ENCODE assay signal across 1 cellular context in genomic region chr16:8675183-8676159, GRCh38.
TF ChIP-seq lines count a peak whose summit lies in the region.

No MANE protein-coding gene starts in this region.

TF ChIP-seq in HepG2, 621 proteins besides CTCF, POLR2A, EP300 and RAD21 (continued from another document and continues in another):
- peak; percentile 74 for TF ChIP-seq ZNF687 (CRISPR knock-in tag; IDR thresholded peaks at IDR 0.05)
- TF ChIP-seq DNMT1 (CRISPR knock-in tag; IDR thresholded peaks at IDR 0.05) = no peak
- TF ChIP-seq HOXA3 (CRISPR knock-in tag; IDR thresholded peaks at IDR 0.05) = no peak
- TF ChIP-seq ZNF839 (CRISPR knock-in tag; IDR thresholded peaks at IDR 0.05; ENCODE audit: borderline replicate concordance) = no peak
- TF ChIP-seq TGIF2 (CRISPR knock-in tag; IDR thresholded peaks at IDR 0.05) = peak; percentile 51; the same call in 1 of the 2 replicates
- no peak for TF ChIP-seq ZKSCAN5 (CRISPR knock-in tag; IDR thresholded peaks at IDR 0.05)
- 0 out of 2 replicates have a peak, but pooled peaks have one; percentile 31 for TF ChIP-seq SMAD1 (CRISPR knock-in tag; IDR thresholded peaks at IDR 0.05; ENCODE audit: borderline replicate concordance, low read depth)
- TF ChIP-seq ZNF737 (CRISPR knock-in tag; IDR thresholded peaks at IDR 0.05; ENCODE audit: borderline replicate concordance) = 0 out of 2 replicates have a peak, but pooled peaks have one; percentile 20
- TF ChIP-seq ZFY (CRISPR knock-in tag; IDR thresholded peaks at IDR 0.05) = 0 out of 2 replicates have a peak, but pooled peaks have one; percentile 3
- peak; percentile 57; the same call in 1 of the 2 replicates for TF ChIP-seq MAX (IDR thresholded peaks at IDR 0.05)
- no peak for TF ChIP-seq ZBTB33 (CRISPR knock-in tag; IDR thresholded peaks at IDR 0.05)
- TF ChIP-seq ZBTB43 (CRISPR knock-in tag; conservative IDR thresholded peaks at IDR 0.05) = peak; percentile 48; the same call in 1 of the 2 replicates
- peak; percentile 77; the same call in 1 of the 2 replicates for TF ChIP-seq SSRP1 (CRISPR knock-in tag; IDR thresholded peaks at IDR 0.05)
- TF ChIP-seq HBP1 (CRISPR knock-in tag; IDR thresholded peaks at IDR 0.05; ENCODE audit: low read depth) = no peak
- TF ChIP-seq KDM2A (CRISPR knock-in tag; IDR thresholded peaks at IDR 0.05; ENCODE audit: borderline replicate concordance, low read depth) = peak; percentile 41; the same call in 1 of the 2 replicates
- 0 out of 2 replicates have a peak, but pooled peaks have one; percentile 65 for TF ChIP-seq KLF13 (CRISPR knock-in tag; IDR thresholded peaks at IDR 0.05)
- peak; percentile 28; the same call in 1 of the 2 replicates for TF ChIP-seq SOX13 (IDR thresholded peaks at IDR 0.05)
- peak in 1 of 2 experiments; percentile 57; a peak in 1 of 4 replicates for TF ChIP-seq SOX13 (CRISPR knock-in tag; conservative IDR thresholded peaks at IDR 0.05 in 1 of 2, IDR thresholded peaks at IDR 0.05 in 1 of 2)
- 0 out of 2 replicates have a peak, but pooled peaks have one; percentile 9 for TF ChIP-seq KMT2B (CRISPR knock-in tag; IDR thresholded peaks at IDR 0.05)
- TF ChIP-seq HMG20A (CRISPR knock-in tag; IDR thresholded peaks at IDR 0.05; ENCODE audit: borderline replicate concordance) = peak; percentile 64; the same call in 1 of the 2 replicates
- TF ChIP-seq STAT6 (CRISPR knock-in tag; IDR thresholded peaks at IDR 0.05; ENCODE audit: borderline replicate concordance) = no peak
- TF ChIP-seq KLF16 (CRISPR knock-in tag; IDR thresholded peaks at IDR 0.05) = no peak
- 0 out of 2 replicates have a peak, but pooled peaks have one; percentile 29 for TF ChIP-seq NR2F2 (IDR thresholded peaks at IDR 0.05; ENCODE audit: borderline replicate concordance, low read depth)
- TF ChIP-seq ZNF574 (CRISPR knock-in tag; IDR thresholded peaks at IDR 0.05) = peak; percentile 26; the same call in 1 of the 2 replicates
- TF ChIP-seq ZNF253 (CRISPR knock-in tag; IDR thresholded peaks at IDR 0.05; ENCODE audit: borderline replicate concordance) = 0 out of 2 replicates have a peak, but pooled peaks have one; percentile 53
- TF ChIP-seq ZSCAN21 (CRISPR knock-in tag; IDR thresholded peaks at IDR 0.05; ENCODE audit: borderline replicate concordance) = 0 out of 2 replicates have a peak, but pooled peaks have one; percentile 16
- TF ChIP-seq SKI (IDR thresholded peaks at IDR 0.05; ENCODE audit: partially characterized antibody) = peak; percentile 25
- TF ChIP-seq HIVEP1 (CRISPR knock-in tag; IDR thresholded peaks at IDR 0.05) = peak; percentile 73; the same call in 1 of the 2 replicates
- 0 out of 2 replicates have a peak, but pooled peaks have one; percentile 44 for TF ChIP-seq SALL2 (CRISPR knock-in tag; IDR thresholded peaks at IDR 0.05)
- 0 out of 2 replicates have a peak, but pooled peaks have one; percentile 4 for TF ChIP-seq THAP11 (CRISPR knock-in tag; IDR thresholded peaks at IDR 0.05)
- TF ChIP-seq ZBTB10 (CRISPR knock-in tag; IDR thresholded peaks at IDR 0.05; ENCODE audit: borderline replicate concordance) = peak; percentile 91; the same call in 1 of the 2 replicates
- TF ChIP-seq ZNF83 (CRISPR knock-in tag; IDR thresholded peaks at IDR 0.05; ENCODE audit: borderline replicate concordance) = 0 out of 2 replicates have a peak, but pooled peaks have one; percentile 70
- TF ChIP-seq AKAP8 (CRISPR knock-in tag; IDR thresholded peaks at IDR 0.05) = peak; percentile 26; the same call in 1 of the 2 replicates
- TF ChIP-seq E2F5 (CRISPR knock-in tag; conservative IDR thresholded peaks at IDR 0.05) = no peak
